Comparison of ENCODE assay signal across 13 cellular contexts in genomic region chr15:56042523-56042922, GRCh38. TPM values are rescaled to one million over a fixed set of nuclear protein-coding genes. Genes with fewer than 3 reads are reported as not detected.
A peak's percentile ranks its signal among the peaks of the same experiment; 100 is the strongest.
DNase-seq lines count a peak whose midpoint lies in the region; ATAC-seq and TF ChIP-seq lines count a peak whose summit lies in the region.
"Had no signal": no experiment of that assay in that cellular context is flagged by ENCODE, and none has a peak within 500 bp of the region (broad histone marks: within the 10 kb centered on the region; RNA-seq: fewer than 3 reads in every experiment).

No MANE protein-coding gene starts in this region.

- H3K9me3 Mint-ChIP-seq in activated CD4-positive, alpha-beta T cell treated with anti-CD3 and anti-CD28 coated beads, Interleukin-2, amount 10 ng/mL, durations not matched to agents 24 days and 14 days: peaks cover 25% of the 10 kb centered on the region
- no peaks in the 10 kb centered on the region for H3K9me3 Mint-ChIP-seq in MCF 10A (ENCODE audit: unreplicated experiment)

- no peak overlapping the region for H3K4ac ChIP-seq in trophoblast cell (ENCODE audit: low read depth, low read length)

- peak overlapping the region; percentile 73 for H2BK120ac ChIP-seq in trophoblast cell (ENCODE audit: insufficient read depth, low read length, poor library complexity)

- H2AK5ac ChIP-seq in trophoblast cell (ENCODE audit: low read length): no peak overlapping the region

- no peaks in the 10 kb centered on the region for H3K9me3 ChIP-seq in trophoblast cell (ENCODE audit: insufficient read depth, low read depth, low read length)

- no CpG with 5 or more reads among the region's 3 CpGs for WGBS in trophoblast cell (ENCODE audit: extremely low coverage, insufficient coverage, insufficient read length)

- peak overlapping the region; percentile 9 for H3K4me3 Mint-ChIP-seq in activated CD4-positive, alpha-beta T cell treated with anti-CD3 and anti-CD28 coated beads, Interleukin-2, amount 10 ng/mL, durations not matched to agents 24 days and 14 days
- H3K4me3 Mint-ChIP-seq in MCF 10A (ENCODE audit: unreplicated experiment): no peak overlapping the region

- H3K4me2 ChIP-seq in trophoblast cell (ENCODE audit: low read length): peak overlapping the region; percentile 41

- H3K36me3 Mint-ChIP-seq in activated CD4-positive, alpha-beta T cell treated with anti-CD3 and anti-CD28 coated beads, Interleukin-2, amount 10 ng/mL, durations not matched to agents 24 days and 14 days (ENCODE audit: low read depth): peaks cover 9% of the 10 kb centered on the region
- no peaks in the 10 kb centered on the region for H3K36me3 Mint-ChIP-seq in MCF 10A (ENCODE audit: insufficient read depth, unreplicated experiment)

- peaks cover 7% of the 10 kb centered on the region for H3K79me1 ChIP-seq in trophoblast cell (ENCODE audit: low read length)

- peak overlapping the region; percentile 6 for H3K27ac Mint-ChIP-seq in activated CD4-positive, alpha-beta T cell treated with anti-CD3 and anti-CD28 coated beads, Interleukin-2, amount 10 ng/mL, durations not matched to agents 24 days and 14 days
- H3K27ac Mint-ChIP-seq in MCF 10A (ENCODE audit: low read depth, unreplicated experiment): peak overlapping the region; percentile 38

- no peak overlapping the region for H4K12ac ChIP-seq in trophoblast cell (ENCODE audit: low read depth, low read length)

- peak overlapping the region; percentile 64 for H2BK5ac ChIP-seq in trophoblast cell (ENCODE audit: low read depth, low read length, poor library complexity)

- H3K27ac ChIP-seq in trophoblast cell (ENCODE audit: low read depth, low read length): peak overlapping the region; percentile 85

- CTCF ChIA-PET in MCF 10A (lab: Yijun Ruan, JAX): interaction anchor here (0.9 to 3.1 kb wide), 4 partner anchors 11 to 53 kb away, joined by 3 to 29 read pairs (median 6); no protein-coding TSS in a partner anchor

- no peaks in the 10 kb centered on the region for H3K36me3 ChIP-seq in trophoblast cell (ENCODE audit: control insufficient read depth in 1 of 2, insufficient read depth in 2 of 2, low read length in 2 of 2)

- intact Hi-C loops in activated CD4-positive, alpha-beta T cell treated with anti-CD3 and anti-CD28 coated beads, Interleukin-2, amount 10 ng/mL, durations not matched to agents 24 days and 14 days (cut with micrococcal nuclease): loop anchor here (2.0 kb wide), 1 partner anchor 202 kb away; no protein-coding TSS in a partner anchor
- intact Hi-C loops in MCF 10A (cut with micrococcal nuclease): no loop called here

- H3K27me3 ChIP-seq in trophoblast cell (ENCODE audit: insufficient read depth, low read length): no peaks in the 10 kb centered on the region

- H3K18ac ChIP-seq in trophoblast cell (ENCODE audit: low read length): no peak overlapping the region

- no peak for ATAC-seq in GM21619 (IDR thresholded peaks at IDR 0.05; ENCODE audit: unreplicated experiment)

- peaks cover 2% of the 10 kb centered on the region for H3K27me3 Mint-ChIP-seq in activated CD4-positive, alpha-beta T cell treated with anti-CD3 and anti-CD28 coated beads, Interleukin-2, amount 10 ng/mL, durations not matched to agents 24 days and 14 days
- H3K27me3 Mint-ChIP-seq in MCF 10A (ENCODE audit: insufficient read depth, unreplicated experiment): no peaks in the 10 kb centered on the region

- H2AFZ ChIP-seq in trophoblast cell (ENCODE audit: insufficient read depth, low read length, poor library complexity): no peak overlapping the region

- peaks cover 10 to 20% of the 10 kb centered on the region in 2 experiments for H3K4me1 ChIP-seq in trophoblast cell (ENCODE audit: control insufficient read depth in 1 of 2, insufficient read depth in 2 of 2, low read length in 2 of 2)

- H3K9ac ChIP-seq in trophoblast cell (ENCODE audit: low read length): no peak overlapping the region

- H2BK12ac ChIP-seq in trophoblast cell (ENCODE audit: low read length): peak overlapping the region; percentile 85

- peak overlapping the region; percentile 54 for H4K91ac ChIP-seq in trophoblast cell (ENCODE audit: low read depth, low read length)

- H3K23ac ChIP-seq in trophoblast cell (ENCODE audit: low read length): no peak overlapping the region

- DNase-seq in activated CD4-positive, alpha-beta T cell treated with anti-CD3 and anti-CD28 coated beads, Interleukin-2, amount 10 ng/mL, durations not matched to agents 24 days and 14 days: no peak
- DNase-seq in activated CD4-positive, alpha-beta T cell treated with anti-CD3 and anti-CD28 coated beads for 1 hour: no peak
- DNase-seq in HT-29 (ENCODE audit: low spot score): peak; percentile 76
- DNase-seq in MCF 10A (ENCODE audit: unreplicated experiment): no peak
- DNase-seq in trophoblast cell: peak; percentile 29 to 53
- DNase-seq in NCI-H2227 treated with DMSO at 0.1 percent for 48 hours (lab: John Stamatoyannopoulos, UW): no peak
- DNase-seq in SKM-1 (lab: John Stamatoyannopoulos, UW; ENCODE audit: unreplicated experiment): no peak
- DNase-seq: H7, NCI-H187 treated with DMSO at 0.1 percent for 48 hours, NCI-H69, retina, RPMI8226 had no signal

- peaks cover 32% of the 10 kb centered on the region for H3K4me1 Mint-ChIP-seq in activated CD4-positive, alpha-beta T cell treated with anti-CD3 and anti-CD28 coated beads, Interleukin-2, amount 10 ng/mL, durations not matched to agents 24 days and 14 days
- peaks cover 34% of the 10 kb centered on the region for H3K4me1 Mint-ChIP-seq in MCF 10A (ENCODE audit: insufficient read depth, unreplicated experiment)

- no peak for TF ChIP-seq CTCF in MCF 10A (IDR thresholded peaks at IDR 0.05; ENCODE audit: unreplicated experiment)

- H4K8ac ChIP-seq in trophoblast cell (ENCODE audit: low read depth, low read length): peak overlapping the region; percentile 47

- no peaks in the 10 kb centered on the region for H3K79me2 ChIP-seq in trophoblast cell (ENCODE audit: control insufficient read depth, insufficient read depth, low read length, poor library complexity)

- H3K14ac ChIP-seq in trophoblast cell (ENCODE audit: low read length): no peak overlapping the region

- POLR2A ChIA-PET in MCF 10A (lab: Yijun Ruan, JAX): interaction anchor here (0.8 to 7.8 kb wide), 7 partner anchors 10 to 135 kb away, joined by 3 to 213 read pairs (median 3); partner anchors contain the start of gene NEDD4

- no TSS peak for BruUV-seq in MCF 10A (replicated peaks; lab: Mats Ljungman, UMichigan)

- no peak overlapping the region for H3K4me3 ChIP-seq in trophoblast cell (ENCODE audit: low read depth, low read length)

RNA-seq across cellular contexts. Expression of gene NEDD4, which starts 49.1 kb away (rescaled TPM):
- 9.5 and 10.7 TPM in 2 replicates for total RNA-seq in activated CD4-positive, alpha-beta T cell treated with anti-CD3 and anti-CD28 coated beads, Interleukin-2, amount 10 ng/mL, durations not matched to agents 24 days and 14 days
- total RNA-seq in HT-29 (2014; rRNA removed; shearing (Covaris generic)): 5.7 and 6.2 TPM in 2 replicates
- 57.7 and 60.3 TPM in 2 replicates for total RNA-seq in MCF 10A (2022)
- 10.1 and 10.8 TPM in 2 replicates for polyA plus RNA-seq in trophoblast cell (2013)

Comparison
In these comparisons a context has a peak if more than half of its experiments do, and no peak if none do; other contexts are left out.
1. DNase-seq: peak in HT-29 (single experiment) and trophoblast cell (2 of 2); none in activated CD4-positive, alpha-beta T cell treated with anti-CD3 and anti-CD28 coated beads, Interleukin-2, amount 10 ng/mL, durations not matched to agents 24 days and 14 days (single experiment), activated CD4-positive, alpha-beta T cell treated with anti-CD3 and anti-CD28 coated beads for 1 hour (single experiment), MCF 10A (single experiment), NCI-H2227 treated with DMSO at 0.1 percent for 48 hours (single experiment) and SKM-1 (single experiment).